ENCODE assay signal across 11 cellular contexts in genomic region chr12:6337958-6338406, GRCh38. TPM values are rescaled to one million over a fixed set of nuclear protein-coding genes. Genes with fewer than 3 reads are reported as not detected.
DNase-seq lines count a peak whose midpoint lies in the region; TF ChIP-seq lines count a peak whose summit lies in the region.
"Had no signal": no experiment of that assay in that cellular context is flagged by ENCODE, and none has a peak within 500 bp of the region (broad histone marks: within the 10 kb centered on the region; RNA-seq: fewer than 3 reads in every experiment).

No MANE protein-coding gene starts in this region.

- CTCF ChIA-PET in AG04450 (lab: Charles Lee): no interaction called here
- CTCF ChIA-PET in activated CD4-positive, alpha-beta memory T cell treated with anti-CD3 and anti-CD28 coated beads for 36 hours (lab: Charles Lee): interaction anchor here (2.1 to 4.6 kb wide), 4 partner anchors 15 to 128 kb away, joined by 7 to 43 read pairs (median 21); no protein-coding TSS in a partner anchor

- H3K27me3 Mint-ChIP-seq in neural progenitor cell (ENCODE audit: insufficient read depth, low read depth): peaks cover 2% of the 10 kb centered on the region
- H3K27me3 Mint-ChIP-seq in activated naive CD8-positive, alpha-beta T cell treated with anti-CD3 and anti-CD28 coated beads for 36 hours: no peaks in the 10 kb centered on the region
- no peaks in the 10 kb centered on the region for H3K27me3 Mint-ChIP-seq in activated CD4-positive, alpha-beta memory T cell treated with anti-CD3 and anti-CD28 coated beads for 36 hours
- H3K27me3 Mint-ChIP-seq: activated naive CD8-positive, alpha-beta T cell treated with anti-CD3 and anti-CD28 coated beads, Interleukin-2, amount 10 ng/mL, durations not matched to agents 7 days and 5 days had no signal

- no peak overlapping the region for H3K4me3 Mint-ChIP-seq in neural progenitor cell
- H3K4me3 Mint-ChIP-seq in activated naive CD8-positive, alpha-beta T cell treated with anti-CD3 and anti-CD28 coated beads for 36 hours: no peak overlapping the region
- no peak overlapping the region for H3K4me3 Mint-ChIP-seq in activated CD4-positive, alpha-beta memory T cell treated with anti-CD3 and anti-CD28 coated beads for 36 hours
- H3K4me3 Mint-ChIP-seq: activated naive CD8-positive, alpha-beta T cell treated with anti-CD3 and anti-CD28 coated beads, Interleukin-2, amount 10 ng/mL, durations not matched to agents 7 days and 5 days; IgD-negative memory B cell had no signal

- H3F3A ChIP-seq in neural progenitor cell (ENCODE audit: low read depth): peaks cover 51% of the 10 kb centered on the region

- H3K9me3 ChIP-seq in AG04450 (ENCODE audit: control insufficient read depth, insufficient read depth, low read length): peaks cover 5% of the 10 kb centered on the region; the same call in 1 of the 2 replicates
- no peaks in the 10 kb centered on the region for H3K9me3 ChIP-seq in KOPT-K1 (ENCODE audit: insufficient read depth, low read length, poor library complexity, severe bottlenecking)
- no peaks in the 10 kb centered on the region for H3K9me3 ChIP-seq in neural progenitor cell (ENCODE audit: low read depth)

- peaks cover 6% of the 10 kb centered on the region for H3K36me3 Mint-ChIP-seq in neural progenitor cell
- H3K36me3 Mint-ChIP-seq in activated naive CD8-positive, alpha-beta T cell treated with anti-CD3 and anti-CD28 coated beads for 36 hours: peaks cover 25% of the 10 kb centered on the region
- peaks cover 21% of the 10 kb centered on the region for H3K36me3 Mint-ChIP-seq in activated CD4-positive, alpha-beta memory T cell treated with anti-CD3 and anti-CD28 coated beads for 36 hours
- H3K36me3 Mint-ChIP-seq: IgD-negative memory B cell had no signal

- H3K27ac ChIP-seq in AG04450 (ENCODE audit: low read depth, low read length) (peak overlapping the region; percentile 39), KOPT-K1 (ENCODE audit: low read depth, low read length, poor library complexity, severe bottlenecking) (peak overlapping the region; percentile 99), dorsolateral prefrontal cortex (peak overlapping the region in 49 of 59 donors; percentile 61 to 98 (median 92)), neural progenitor cell (no peak overlapping the region)

- TF ChIP-seq CTCF in AG04450 (IDR thresholded peaks at IDR 0.05; ENCODE audit: low read depth, low read length) (no peak), dorsolateral prefrontal cortex (IDR thresholded peaks at IDR 0.05 in 54 of 56, conservative IDR thresholded peaks at IDR 0.05 in 2 of 56; ENCODE audit: low read depth in 1 of 56, partially characterized antibody in 56 of 56) (no peak), neural progenitor cell (IDR thresholded peaks at IDR 0.05) (no peak)

- no peak overlapping the region for H3K27ac Mint-ChIP-seq in neural progenitor cell
- no peak overlapping the region for H3K27ac Mint-ChIP-seq in activated naive CD8-positive, alpha-beta T cell treated with anti-CD3 and anti-CD28 coated beads for 36 hours
- no peak overlapping the region for H3K27ac Mint-ChIP-seq in activated CD4-positive, alpha-beta memory T cell treated with anti-CD3 and anti-CD28 coated beads for 36 hours
- H3K27ac Mint-ChIP-seq: activated naive CD8-positive, alpha-beta T cell treated with anti-CD3 and anti-CD28 coated beads, Interleukin-2, amount 10 ng/mL, durations not matched to agents 7 days and 5 days; IgD-negative memory B cell had no signal

- H4K20me1 ChIP-seq in neural progenitor cell (ENCODE audit: low read depth): peaks cover 4% of the 10 kb centered on the region

- H3K4me1 ChIP-seq in neural progenitor cell: peaks cover 61% of the 10 kb centered on the region

- no peaks in the 10 kb centered on the region for H3K9me3 Mint-ChIP-seq in neural progenitor cell
- no peaks in the 10 kb centered on the region for H3K9me3 Mint-ChIP-seq in activated naive CD8-positive, alpha-beta T cell treated with anti-CD3 and anti-CD28 coated beads for 36 hours
- no peaks in the 10 kb centered on the region for H3K9me3 Mint-ChIP-seq in activated CD4-positive, alpha-beta memory T cell treated with anti-CD3 and anti-CD28 coated beads for 36 hours
- H3K9me3 Mint-ChIP-seq: activated naive CD8-positive, alpha-beta T cell treated with anti-CD3 and anti-CD28 coated beads, Interleukin-2, amount 10 ng/mL, durations not matched to agents 7 days and 5 days; IgD-negative memory B cell had no signal

- peaks cover 77% of the 10 kb centered on the region for H3K79me2 ChIP-seq in neural progenitor cell (ENCODE audit: low read depth)

- H3K27me3 ChIP-seq in AG04450 (ENCODE audit: control insufficient read depth, insufficient read depth, low read length): no peaks in the 10 kb centered on the region
- no peaks in the 10 kb centered on the region for H3K27me3 ChIP-seq in dorsolateral prefrontal cortex
- H3K27me3 ChIP-seq in neural progenitor cell: no peaks in the 10 kb centered on the region

- H3K4me3 ChIP-seq in AG04450 (ENCODE audit: low read depth, low read length): peak overlapping the region; percentile 100
- peak overlapping the region in 35 of 59 donors; percentile 7 to 90 (median 73) for H3K4me3 ChIP-seq in dorsolateral prefrontal cortex
- H3K4me3 ChIP-seq in neural progenitor cell: no peak overlapping the region

- POLR2A ChIA-PET in AG04450 (lab: Yijun Ruan, JAX): no interaction called here
- POLR2A ChIA-PET in activated CD4-positive, alpha-beta memory T cell treated with anti-CD3 and anti-CD28 coated beads for 36 hours (lab: Charles Lee): interaction anchor here (1.6 to 3.3 kb wide), 3 partner anchors 17 to 132 kb away, joined by 4 to 20 read pairs (median 11); partner anchors contain the start of gene VAMP1

- intact Hi-C loops in dorsolateral prefrontal cortex (cut with DNase I): no loop called here
- intact Hi-C loops in activated CD4-positive, alpha-beta memory T cell treated with anti-CD3 and anti-CD28 coated beads for 36 hours (cut with micrococcal nuclease): loop anchor here (1.0 to 2.0 kb wide), 3 partner anchors 29 to 197 kb away; partner anchors contain the start of gene GAPDH

- H3K9ac ChIP-seq in neural progenitor cell: no peak overlapping the region

- H3K4me2 ChIP-seq in neural progenitor cell: peak overlapping the region; percentile 40

- H2AFZ ChIP-seq in neural progenitor cell (replicated peaks): no peak overlapping the region

- H3K4me1 Mint-ChIP-seq in neural progenitor cell: peaks cover 40% of the 10 kb centered on the region
- peaks cover 47% of the 10 kb centered on the region for H3K4me1 Mint-ChIP-seq in activated naive CD8-positive, alpha-beta T cell treated with anti-CD3 and anti-CD28 coated beads for 36 hours
- H3K4me1 Mint-ChIP-seq in activated CD4-positive, alpha-beta memory T cell treated with anti-CD3 and anti-CD28 coated beads for 36 hours (ENCODE audit: low read depth): peaks cover 26% of the 10 kb centered on the region

- DNase-seq in AG04450 (ENCODE audit: low read depth, low spot score) (no peak), dorsolateral prefrontal cortex (no peak), neural progenitor cell (ENCODE audit: low spot score) (no peak), mesenteric fat pad (ENCODE audit: low spot score) (no peak)
- DNase-seq in activated naive CD8-positive, alpha-beta T cell treated with anti-CD3 and anti-CD28 coated beads for 36 hours: no peak
- DNase-seq in activated CD4-positive, alpha-beta memory T cell treated with anti-CD3 and anti-CD28 coated beads for 36 hours: no peak
- DNase-seq in activated naive CD4-positive, alpha-beta T cell (lab: John Stamatoyannopoulos, UW): no peak

- peaks cover 20% of the 10 kb centered on the region for H3K36me3 ChIP-seq in KOPT-K1 (ENCODE audit: insufficient read depth, low read length)
- no peaks in the 10 kb centered on the region for H3K36me3 ChIP-seq in neural progenitor cell

RNA-seq across cellular contexts. Expression of gene TNFRSF1A, which starts 3.9 kb away (rescaled TPM):
- 231 and 255 TPM in 2 replicates for polyA plus RNA-seq in AG04450 (2011; rRNA removed)
- 222 and 237 TPM in 2 replicates for polyA minus RNA-seq in AG04450 (2011; rRNA and poly(A)+ RNA removed)
- total RNA-seq in dorsolateral prefrontal cortex (100 to 1,000 TPM in 1 of 120 experiments, 10 to 100 TPM in 119; 16.4 to 101 (median 39.3) TPM), neural progenitor cell (ENCODE audit: low replicate concordance) (21.8 and 24.7 TPM in 2 replicates), mesenteric fat pad (264 TPM)
- 10 to 100 TPM; 44.8 to 49.1 TPM for total RNA-seq in activated naive CD8-positive, alpha-beta T cell treated with anti-CD3 and anti-CD28 coated beads for 36 hours
- total RNA-seq in activated CD4-positive, alpha-beta memory T cell treated with anti-CD3 and anti-CD28 coated beads for 36 hours: 10 to 100 TPM; 47.5 to 49.6 TPM

RNA-seq across cellular contexts. Expression of gene PLEKHG6, which starts 27.5 kb away (rescaled TPM):
- polyA plus RNA-seq in AG04450 (2011; rRNA removed): 0.06 and 0.15 TPM in 2 replicates
- polyA minus RNA-seq in AG04450 (2011; rRNA and poly(A)+ RNA removed): 0.26 and 0.51 TPM in 2 replicates
- total RNA-seq in dorsolateral prefrontal cortex: under 1 TPM in 1 of 120 experiments, not detected in 119; 0.39 TPM
- total RNA-seq in neural progenitor cell (ENCODE audit: low replicate concordance): 0.86 and 1.7 TPM in 2 replicates
- under 1 TPM; 0.10 to 0.52 TPM for total RNA-seq in activated naive CD8-positive, alpha-beta T cell treated with anti-CD3 and anti-CD28 coated beads for 36 hours
- 52.2 TPM for total RNA-seq in mesenteric fat pad
- not detected for total RNA-seq in activated CD4-positive, alpha-beta memory T cell treated with anti-CD3 and anti-CD28 coated beads for 36 hours
- total RNA-seq: activated naive CD8-positive, alpha-beta T cell treated with anti-CD3 and anti-CD28 coated beads, Interleukin-2, amount 10 ng/mL, durations not matched to agents 7 days and 5 days; myocyte had no signal
- polyA plus RNA-seq: IgD-negative memory B cell had no signal

RNA-seq across cellular contexts. Expression of gene SCNN1A, which starts 37.4 kb away (rescaled TPM):
- polyA plus RNA-seq in AG04450 (2011; rRNA removed): 0.25 and 0.26 TPM in 2 replicates
- 0.14 and 0.39 TPM in 2 replicates for polyA minus RNA-seq in AG04450 (2011; rRNA and poly(A)+ RNA removed)
- total RNA-seq in dorsolateral prefrontal cortex (1 to 10 TPM in 24 of 120 experiments, under 1 TPM in 28, not detected in 68; 0.23 to 4.8 (median 0.89) TPM), neural progenitor cell (ENCODE audit: low replicate concordance) (1.2 and 5.0 TPM in 2 replicates), mesenteric fat pad (3.3 TPM)
- 1 to 10 TPM; 2.7 to 3.7 TPM for total RNA-seq in activated naive CD8-positive, alpha-beta T cell treated with anti-CD3 and anti-CD28 coated beads for 36 hours
- total RNA-seq in activated CD4-positive, alpha-beta memory T cell treated with anti-CD3 and anti-CD28 coated beads for 36 hours: under 1 TPM; 0.17 to 0.26 TPM
- polyA plus RNA-seq: IgD-negative memory B cell had no signal

RNA-seq across cellular contexts. Expression of gene LTBR, which starts 46.0 kb away (rescaled TPM):
- polyA plus RNA-seq in AG04450 (2011; rRNA removed): 32.1 and 38.8 TPM in 2 replicates
- 23.5 and 26.6 TPM in 2 replicates for polyA minus RNA-seq in AG04450 (2011; rRNA and poly(A)+ RNA removed)
- total RNA-seq in dorsolateral prefrontal cortex (10 to 100 TPM in 100 of 120 experiments, 1 to 10 TPM in 20; 4.6 to 36.0 (median 16.2) TPM), neural progenitor cell (ENCODE audit: low replicate concordance) (0.25 TPM in 1 of 2 replicates, not detected in the other), mesenteric fat pad (161 TPM)
- 1 to 10 TPM; 1.1 to 1.5 TPM for total RNA-seq in activated naive CD8-positive, alpha-beta T cell treated with anti-CD3 and anti-CD28 coated beads for 36 hours
- total RNA-seq in activated CD4-positive, alpha-beta memory T cell treated with anti-CD3 and anti-CD28 coated beads for 36 hours: 1 to 10 TPM; 1.5 to 1.9 TPM
- polyA plus RNA-seq: IgD-negative memory B cell had no signal

Comparison
In these comparisons a context has a peak if more than half of its experiments do, and no peak if none do; other contexts are left out.
1. RNA of gene PLEKHG6, which starts 27.5 kb away (total RNA-seq): 52.2 TPM in mesenteric fat pad (single experiment); 0.86 to 1.7 TPM in neural progenitor cell, 0.10 to 0.52 TPM in activated naive CD8-positive, alpha-beta T cell treated with anti-CD3 and anti-CD28 coated beads for 36 hours, not detected in activated CD4-positive, alpha-beta memory T cell treated with anti-CD3 and anti-CD28 coated beads for 36 hours and 0.39 TPM in dorsolateral prefrontal cortex; every median in the first group is over 10 times any median in the second.